Comparison of ENCODE assay signal across 11 cellular contexts in the genomic region with DNA sequence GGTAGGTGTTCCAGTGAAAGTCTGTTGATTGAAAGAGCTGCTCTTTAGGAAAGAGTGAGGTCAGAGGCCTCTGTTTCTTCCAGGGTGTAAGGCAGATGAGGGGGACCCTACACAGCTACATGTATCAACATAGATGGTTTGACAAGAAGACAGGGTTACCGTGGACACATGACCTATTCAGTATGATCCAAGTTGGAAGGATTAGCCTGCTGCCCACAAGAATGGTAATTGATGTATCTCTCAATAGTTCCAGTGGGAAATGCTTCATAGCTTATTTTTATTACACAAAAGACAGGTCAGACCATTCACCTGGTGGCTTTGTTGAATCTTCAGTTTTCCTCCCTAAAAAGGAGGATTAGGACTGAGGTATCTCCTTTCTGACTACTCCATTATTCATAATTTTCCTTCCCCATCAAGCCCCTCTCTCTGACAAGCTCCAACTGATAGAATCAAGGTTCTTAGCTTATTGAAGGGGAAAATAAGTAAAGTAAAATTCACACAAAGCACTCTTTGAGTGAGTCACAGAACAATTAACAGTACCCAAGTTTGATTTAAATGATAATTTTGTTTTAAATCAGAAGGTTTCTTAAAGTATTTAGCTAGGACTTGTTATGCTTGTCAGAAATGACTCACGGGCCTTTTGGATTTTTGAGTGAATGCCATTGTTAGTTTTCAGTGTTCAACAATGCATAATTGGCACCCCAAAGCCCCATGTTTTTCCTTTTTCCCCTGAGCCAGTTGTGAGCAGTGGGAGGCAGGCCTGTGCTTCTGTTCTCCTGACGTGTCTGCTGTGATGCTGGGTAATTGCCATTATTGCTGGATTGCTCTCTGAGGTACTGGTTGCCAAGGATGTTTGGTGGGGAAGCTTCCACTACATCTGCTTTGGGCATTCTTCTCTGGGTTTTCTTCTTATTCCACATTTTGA.
DNase-seq lines count a peak whose midpoint lies in the region; ATAC-seq and TF ChIP-seq lines count a peak whose summit lies in the region.
"Had no signal": no experiment of that assay in that cellular context is flagged by ENCODE, and none has a peak within 500 bp of the region (broad histone marks: within the 10 kb centered on the region; RNA-seq: fewer than 3 reads in every experiment).

No MANE protein-coding gene starts in this region.

- no peak overlapping the region for H2AFZ ChIP-seq in fibroblast of lung (ENCODE audit: low read length)

- H3K27ac ChIP-seq in SJSA1 = no peak overlapping the region
- H3K27ac ChIP-seq in fibroblast of lung (ENCODE audit: insufficient read depth, low read length) = no peak overlapping the region

- H3K9ac ChIP-seq in fibroblast of lung (ENCODE audit: insufficient read depth, low read length) = no peak overlapping the region

- H3K4me1 ChIP-seq in SJSA1 (replicated peaks) = peaks cover 20% of the 10 kb centered on the region
- peaks cover 2% of the 10 kb centered on the region for H3K4me1 ChIP-seq in fibroblast of lung (ENCODE audit: control insufficient read depth, extremely low read depth, insufficient read depth, low read length)

- no peak for TF ChIP-seq CTCF in fibroblast of lung (conservative IDR thresholded peaks at IDR 0.05 in 1 of 2, IDR thresholded peaks at IDR 0.05 in 1 of 2; ENCODE audit: low read depth in 1 of 2, low read length in 2 of 2)

- H3K9me3 ChIP-seq in SJSA1 (replicated peaks) (no peaks in the 10 kb centered on the region), fibroblast of lung (ENCODE audit: control insufficient read depth, insufficient read depth, low read depth, low read length) (no peaks in the 10 kb centered on the region)

- H3K79me2 ChIP-seq in fibroblast of lung (ENCODE audit: control insufficient read depth, insufficient read depth, low read length) = no peaks in the 10 kb centered on the region

- intact Hi-C loops in left colon (cut with DNase I, micrococcal nuclease) = no loop called here

- no peak overlapping the region for H3K4me3 ChIP-seq in SJSA1
- H3K4me3 ChIP-seq in fibroblast of lung (replicated peaks in 1 of 4; ENCODE audit: control extremely low read depth in 1 of 4, insufficient read depth in 1 of 4, low read depth in 3 of 4, low read length in 4 of 4) = no peak overlapping the region

- peak; percentile 85 for DNase-seq in COLO829 (ENCODE audit: low spot score)
- peak; percentile 19 to 39 for DNase-seq in SJSA1 (ENCODE audit: low read depth in 1 of 2, low spot score in 2 of 2)
- peak; percentile 46 to 92 for DNase-seq in fibroblast of lung (ENCODE audit: low read depth in 2 of 2)
- DNase-seq in occipital lobe (lab: John Stamatoyannopoulos, UW) = peak; percentile 40
- DNase-seq in NCI-H1092 treated with DMSO at 0.1 percent for 48 hours (lab: John Stamatoyannopoulos, UW) = no peak
- no peak for DNase-seq in left colon
- DNase-seq: NCI-H1436; OCI-M1; stimulated activated naive CD8-positive, alpha-beta T cell treated with anti-CD3 and anti-CD28 coated beads, Interleukin-15, amount 100 ng/mL, for 72 hours had no signal

- no peak overlapping the region for H3K4me2 ChIP-seq in fibroblast of lung (ENCODE audit: extremely low read depth, insufficient read depth, low read length)

- H4K20me1 ChIP-seq in fibroblast of lung (ENCODE audit: control insufficient read depth, extremely low read depth, insufficient read depth, low read length) = no peaks in the 10 kb centered on the region

- no peaks in the 10 kb centered on the region for H3K27me3 ChIP-seq in SJSA1 (replicated peaks)
- H3K27me3 ChIP-seq in fibroblast of lung (ENCODE audit: control insufficient read depth, insufficient read depth, low read length) = no peaks in the 10 kb centered on the region

- no peak for ATAC-seq in left colon
- ATAC-seq in HG03025 (IDR thresholded peaks at IDR 0.05; ENCODE audit: low FRiP score, unreplicated experiment) = no peak
- ATAC-seq in HG02610 (IDR thresholded peaks at IDR 0.05; ENCODE audit: unreplicated experiment) = no peak
- ATAC-seq: stimulated activated naive CD8-positive, alpha-beta T cell treated with anti-CD3 and anti-CD28 coated beads, Interleukin-15, amount 100 ng/mL, for 72 hours had no signal

- H3K36me3 ChIP-seq in SJSA1 (no peaks in the 10 kb centered on the region), fibroblast of lung (ENCODE audit: control insufficient read depth, insufficient read depth, low read length) (no peaks in the 10 kb centered on the region)

Comparison
In these comparisons a context has a peak if more than half of its experiments do, and no peak if none do; other contexts are left out.
1. DNase-seq: peak in COLO829 (single experiment), SJSA1 (2 of 2), fibroblast of lung (2 of 2) and occipital lobe (single experiment); none in NCI-H1092 treated with DMSO at 0.1 percent for 48 hours (single experiment) and left colon (0 of 2).